In genomic region chr6:14819840-14820420, GRCh38 we compare ENCODE assay signal across 16 cellular contexts.
A peak's percentile ranks its signal among the peaks of the same experiment; 100 is the strongest.
DNase-seq lines count a peak whose midpoint lies in the region; ATAC-seq, FAIRE-seq and TF ChIP-seq lines count a peak whose summit lies in the region.
"Had no signal": no experiment of that assay in that cellular context is flagged by ENCODE, and none has a peak within 500 bp of the region (broad histone marks: within the 10 kb centered on the region; RNA-seq: fewer than 3 reads in every experiment).

No MANE protein-coding gene starts in this region.

- in situ Hi-C loops in HepG2 (cut with HindIII; ENCODE audit: extremely low pct_ligation_motif_present, low pct_unique_long_range_greater_than_20kb): no loop called here

- BruUV-seq in HepG2 (replicated peaks; lab: Mats Ljungman, UMichigan): no TSS peak

- no peaks in the 10 kb centered on the region for H3K27me3 Mint-ChIP-seq in activated T-helper 17 cell treated with anti-CD3 and anti-CD28 coated beads, Interleukin-2, amount 50 U/mL, for 72 hours
- H3K27me3 Mint-ChIP-seq in natural killer cell (ENCODE audit: low read depth in 2 of 2): no peaks in the 10 kb centered on the region

- no peak for TF ChIP-seq CTCF in HepG2 (CRISPR knock-in tag; IDR thresholded peaks at IDR 0.05)
- TF ChIP-seq CTCF in right lobe of liver (IDR thresholded peaks at IDR 0.05): no peak
- TF ChIP-seq CTCF in natural killer cell (IDR thresholded peaks at IDR 0.05): no peak

- no peaks in the 10 kb centered on the region for H3K4me1 ChIP-seq in HepG2 (ENCODE audit: insufficient read depth, low read length)
- peaks cover 0 to 21% (median 8%) of the 10 kb centered on the region in 4 donors for H3K4me1 ChIP-seq in right lobe of liver

- POLR2A ChIA-PET in HepG2 (lab: Yijun Ruan, JAX): no interaction called here

- H3K4me3 ChIP-seq in HepG2 (replicated peaks in 1 of 3; ENCODE audit: insufficient read depth in 1 of 3, low read depth in 2 of 3, low read length in 3 of 3): no peak overlapping the region
- no peak overlapping the region for H3K4me3 ChIP-seq in right lobe of liver

- H3K27ac ChIP-seq in HepG2 (ENCODE audit: extremely low read length, insufficient read depth, low read length): no peak overlapping the region
- H3K27ac ChIP-seq in right lobe of liver: no peak overlapping the region
- H3K27ac ChIP-seq: C4-2B had no signal

- intact Hi-C loops in HepG2 (cut with micrococcal nuclease; ENCODE audit: unreplicated experiment) (no loop called here), right lobe of liver (cut with DNase I) (no loop called here), natural killer cell (cut with micrococcal nuclease) (no loop called here)

- TF ChIP-seq EP300 in HepG2 (IDR thresholded peaks at IDR 0.05; ENCODE audit: low read depth in 2 of 2, low read length in 2 of 2) (no peak), HepG2 (CRISPR knock-in tag; IDR thresholded peaks at IDR 0.05; ENCODE audit: borderline replicate concordance) (no peak)

- TF ChIP-seq RAD21 in HepG2 (CRISPR knock-in tag; IDR thresholded peaks at IDR 0.05): no peak

- DNase-seq in HepG2 (ENCODE audit: low spot score) (no peak), right lobe of liver (no peak), NCI-H146 (lab: John Stamatoyannopoulos, UW) (peak; percentile 80), natural killer cell (no peak), GM19239 (ENCODE audit: insufficient read length, low spot score) (no peak), D341Med (ENCODE audit: low spot score) (no peak)
- DNase-seq: BE2C; CD4-positive, alpha-beta memory T cell; DND-41; GDM1 had no signal

- no peak overlapping the region for H3K9ac ChIP-seq in HepG2 (ENCODE audit: insufficient read depth, low read depth, low read length)

- no peak overlapping the region for H2AFZ ChIP-seq in HepG2 (ENCODE audit: low read length)

- H3K36me3 Mint-ChIP-seq in activated T-helper 17 cell treated with anti-CD3 and anti-CD28 coated beads, Interleukin-2, amount 50 U/mL, for 72 hours (ENCODE audit: low read depth): no peaks in the 10 kb centered on the region
- no peaks in the 10 kb centered on the region for H3K36me3 Mint-ChIP-seq in natural killer cell
- H3K36me3 Mint-ChIP-seq: CD4-positive, alpha-beta memory T cell had no signal

- peaks cover 5% of the 10 kb centered on the region for H3K9me3 Mint-ChIP-seq in activated T-helper 17 cell treated with anti-CD3 and anti-CD28 coated beads, Interleukin-2, amount 50 U/mL, for 72 hours
- no peaks in the 10 kb centered on the region for H3K9me3 Mint-ChIP-seq in natural killer cell
- H3K9me3 Mint-ChIP-seq: CD4-positive, alpha-beta memory T cell had no signal

- H3K4me3 Mint-ChIP-seq in activated T-helper 17 cell treated with anti-CD3 and anti-CD28 coated beads, Interleukin-2, amount 50 U/mL, for 72 hours: peak overlapping the region; percentile 56
- H3K4me3 Mint-ChIP-seq in natural killer cell: no peak overlapping the region
- H3K4me3 Mint-ChIP-seq: CD4-positive, alpha-beta memory T cell had no signal

- peak overlapping the region; percentile 90 for H3K27ac Mint-ChIP-seq in activated T-helper 17 cell treated with anti-CD3 and anti-CD28 coated beads, Interleukin-2, amount 50 U/mL, for 72 hours
- H3K27ac Mint-ChIP-seq in natural killer cell: no peak overlapping the region
- H3K27ac Mint-ChIP-seq: CD4-positive, alpha-beta memory T cell had no signal

- 58% methylated on average over 12 of the region's 12 CpGs for WGBS in HepG2 (ENCODE audit: low lambda C conversion rate)
- 96% methylated on average over 7 of the region's 12 CpGs for WGBS in right lobe of liver (ENCODE audit: insufficient coverage, low coverage, low lambda C conversion rate, missing lambda C conversion rate)

- H3K36me3 ChIP-seq in HepG2 (replicated peaks in 1 of 2; ENCODE audit: control insufficient read depth in 1 of 2, insufficient read depth in 2 of 2, low read length in 2 of 2): no peaks in the 10 kb centered on the region
- no peaks in the 10 kb centered on the region for H3K36me3 ChIP-seq in right lobe of liver
- H3K36me3 ChIP-seq: BE2C had no signal

- H3K4me1 Mint-ChIP-seq in activated T-helper 17 cell treated with anti-CD3 and anti-CD28 coated beads, Interleukin-2, amount 50 U/mL, for 72 hours: peaks cover 21% of the 10 kb centered on the region
- peaks cover 19 to 24% of the 10 kb centered on the region in 2 donors for H3K4me1 Mint-ChIP-seq in natural killer cell
- H3K4me1 Mint-ChIP-seq: CD4-positive, alpha-beta memory T cell had no signal

- H4K20me1 ChIP-seq in HepG2 (ENCODE audit: insufficient read depth, low read length): no peaks in the 10 kb centered on the region

- TF ChIP-seq POLR2A in HepG2 (IDR thresholded peaks at IDR 0.05; ENCODE audit: insufficient read depth in 1 of 2, low read depth in 2 of 2, low read length in 2 of 2): no peak
- TF ChIP-seq POLR2A in right lobe of liver (IDR thresholded peaks at IDR 0.05): no peak

- no peak overlapping the region for H3K4me2 ChIP-seq in HepG2 (ENCODE audit: low read depth, low read length)

- FAIRE-seq in HepG2 (lab: Jason Lieb, UNC) (no peak), GM19239 (lab: Jason Lieb, UNC) (no peak)
- FAIRE-seq: A204.1, GM12892, H54 had no signal

- CTCF ChIA-PET in HepG2 (lab: Yijun Ruan, JAX; ENCODE audit: low intra/inter-chr PET ratio, low total read pairs): no interaction called here

- H3K9me3 ChIP-seq in HepG2 (ENCODE audit: low read length): no peaks in the 10 kb centered on the region
- no peaks in the 10 kb centered on the region for H3K9me3 ChIP-seq in right lobe of liver
- H3K9me3 ChIP-seq: BE2C had no signal

- H3K79me2 ChIP-seq in HepG2 (ENCODE audit: insufficient read depth, low read length): no peaks in the 10 kb centered on the region

- H3K27me3 ChIP-seq in HepG2 (ENCODE audit: control insufficient read depth in 1 of 2, insufficient read depth in 2 of 2, low read length in 2 of 2) (no peaks in the 10 kb centered on the region), right lobe of liver (no peaks in the 10 kb centered on the region)
- H3K27me3 ChIP-seq: BE2C had no signal

- ATAC-seq in HepG2 (no peak), right lobe of liver (no peak), natural killer cell (peak in 2 of 3 donors; percentile 80 to 96), GM18861 (IDR thresholded peaks at IDR 0.05; ENCODE audit: unreplicated experiment) (no peak)
- ATAC-seq in activated T-helper 17 cell treated with anti-CD3 and anti-CD28 coated beads, Interleukin-2, amount 50 U/mL, for 72 hours (replicated peaks): no peak

TF ChIP-seq in HepG2, 621 proteins besides CTCF, POLR2A, EP300 and RAD21:
- TF ChIP-seq MAFF (IDR thresholded peaks at IDR 0.05; ENCODE audit: low read depth, low read length): peak; percentile 64
- no peak for TF ChIP-seq ZSCAN9 (CRISPR knock-in tag; IDR thresholded peaks at IDR 0.05; ENCODE audit: borderline replicate concordance)
- TF ChIP-seq MAFK (conservative IDR thresholded peaks at IDR 0.05 in 1 of 2, IDR thresholded peaks at IDR 0.05 in 1 of 2; ENCODE audit: low read length in 2 of 2): peak; percentile 78 to 79

Comparison
In these comparisons a context has a peak if more than half of its experiments do, and no peak if none do; other contexts are left out.
1. ATAC-seq: peak in natural killer cell (2 of 3); none in HepG2 (single experiment), right lobe of liver (0 of 4), activated T-helper 17 cell treated with anti-CD3 and anti-CD28 coated beads, Interleukin-2, amount 50 U/mL, for 72 hours (single experiment) and GM18861 (single experiment).